10 cellular contexts compared by ENCODE assay signal in the genomic region with DNA sequence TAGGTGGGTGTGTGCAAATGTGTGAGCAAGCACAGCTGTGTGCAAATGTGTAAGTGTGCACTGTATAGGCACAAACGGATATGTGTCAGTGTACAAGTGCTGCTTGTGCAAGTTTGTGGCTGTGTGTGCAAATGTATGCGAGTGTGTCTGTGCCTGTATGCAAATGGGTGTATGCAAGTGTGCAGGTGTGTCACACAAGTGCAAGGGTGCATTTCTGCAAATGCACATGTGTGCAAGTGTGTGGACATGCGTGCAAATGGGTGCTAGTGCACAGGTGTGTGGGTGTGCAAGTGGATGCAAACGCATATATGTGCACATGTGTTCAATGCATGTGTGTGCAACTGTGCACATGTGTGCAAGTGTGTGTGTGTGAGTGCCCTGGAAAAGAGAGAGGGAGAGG.
DNase-seq lines count a peak whose midpoint lies in the region; ATAC-seq and TF ChIP-seq lines count a peak whose summit lies in the region.
"Had no signal": no experiment of that assay in that cellular context is flagged by ENCODE, and none has a peak within 500 bp of the region (broad histone marks: within the 10 kb centered on the region; RNA-seq: fewer than 3 reads in every experiment).

No MANE protein-coding gene starts in this region.

- H3K36me3 Mint-ChIP-seq in activated naive CD8-positive, alpha-beta T cell treated with anti-CD3 and anti-CD28 coated beads, Interleukin-2, amount 10 ng/mL, durations not matched to agents 7 days and 5 days = peaks cover 1% of the 10 kb centered on the region
- no peaks in the 10 kb centered on the region for H3K36me3 Mint-ChIP-seq in natural killer cell

- H3K27me3 Mint-ChIP-seq in activated naive CD8-positive, alpha-beta T cell treated with anti-CD3 and anti-CD28 coated beads, Interleukin-2, amount 10 ng/mL, durations not matched to agents 7 days and 5 days = peaks cover 8% of the 10 kb centered on the region
- H3K27me3 Mint-ChIP-seq in natural killer cell (ENCODE audit: low read depth in 2 of 2) = no peaks in the 10 kb centered on the region

- peaks cover 47 to 63% (median 57%) of the 10 kb centered on the region in 10 experiments for H3K4me1 ChIP-seq in BLaER1 treated with 17β-estradiol and CSF1 and Interleukin-3, amounts not matched to agents 10 nM and 100 nM

- H3K9me3 ChIP-seq in BLaER1 treated with 17β-estradiol and CSF1 and Interleukin-3, amounts not matched to agents 10 nM and 100 nM (replicated peaks in 1 of 11) = peaks cover 0 to 31% (median 11%) of the 10 kb centered on the region in 11 experiments; a peak in 20 of 22 replicates
- H3K9me3 ChIP-seq: breast epithelium, psoas muscle had no signal

- peak; percentile 56 for DNase-seq in activated naive CD8-positive, alpha-beta T cell treated with anti-CD3 and anti-CD28 coated beads, Interleukin-2, amount 10 ng/mL, durations not matched to agents 7 days and 5 days
- DNase-seq in natural killer cell (peak; percentile 27), NCI-H1417 treated with DMSO at 0.1 percent for 48 hours (lab: John Stamatoyannopoulos, UW) (no peak), C1 segment of cervical spinal cord (lab: John Stamatoyannopoulos, UW) (no peak)

- H3K9me3 Mint-ChIP-seq in activated naive CD8-positive, alpha-beta T cell treated with anti-CD3 and anti-CD28 coated beads, Interleukin-2, amount 10 ng/mL, durations not matched to agents 7 days and 5 days = peaks cover 2% of the 10 kb centered on the region
- no peaks in the 10 kb centered on the region for H3K9me3 Mint-ChIP-seq in natural killer cell

- ATAC-seq in HG03139 (IDR thresholded peaks at IDR 0.05; ENCODE audit: unreplicated experiment) (peak; percentile 9), natural killer cell (no peak), HG03097 (IDR thresholded peaks at IDR 0.05; ENCODE audit: low FRiP score, unreplicated experiment) (no peak), GM21526 (IDR thresholded peaks at IDR 0.05; ENCODE audit: low FRiP score, unreplicated experiment) (no peak)
- ATAC-seq in activated naive CD8-positive, alpha-beta T cell treated with anti-CD3 and anti-CD28 coated beads, Interleukin-2, amount 10 ng/mL, durations not matched to agents 7 days and 5 days (ENCODE audit: low read depth) = no peak

- intact Hi-C loops in natural killer cell (cut with micrococcal nuclease) = loop anchor here (1.0 to 10.0 kb wide), 4 partner anchors 76 to 1617 kb away; partner anchors contain the start of genes TNRC6C and UBALD2

- H4K20me1 ChIP-seq in BLaER1 treated with 17β-estradiol and CSF1 and Interleukin-3, amounts not matched to agents 10 nM and 100 nM = peaks cover 0 to 30% (median 9%) of the 10 kb centered on the region in 11 experiments; a peak in 13 of 22 replicates

- TF ChIP-seq CTCF in natural killer cell (IDR thresholded peaks at IDR 0.05) = no peak

- H3K4me3 ChIP-seq in BLaER1 treated with 17β-estradiol and CSF1 and Interleukin-3, amounts not matched to agents 10 nM and 100 nM = peak overlapping the region in 6 of 10 experiments; percentile 14 to 34 (median 27); a peak in 9 of 20 replicates
- H3K4me3 ChIP-seq: breast epithelium, psoas muscle had no signal

- peak overlapping the region; percentile 87 for H3K4me3 Mint-ChIP-seq in activated naive CD8-positive, alpha-beta T cell treated with anti-CD3 and anti-CD28 coated beads, Interleukin-2, amount 10 ng/mL, durations not matched to agents 7 days and 5 days
- peak overlapping the region; percentile 87 for H3K4me3 Mint-ChIP-seq in natural killer cell

- H3K27ac ChIP-seq in BLaER1 treated with 17β-estradiol and CSF1 and Interleukin-3, amounts not matched to agents 10 nM and 100 nM = peak overlapping the region in 10 of 11 experiments; percentile 51 to 85 (median 76); a peak in 18 of 22 replicates
- H3K27ac ChIP-seq: psoas muscle had no signal

- POLR2A ChIA-PET in activated naive CD8-positive, alpha-beta T cell treated with anti-CD3 and anti-CD28 coated beads, Interleukin-2, amount 10 ng/mL, durations not matched to agents 7 days and 5 days (lab: Charles Lee) = interaction anchor here (0.5 to 3.6 kb wide), 13 partner anchors 9 to 898 kb away, joined by 3 to 57 read pairs (median 4); partner anchors contain the start of gene TNRC6C

- peak overlapping the region; percentile 84 to 100 (median 96) for H3K4me2 ChIP-seq in BLaER1 treated with 17β-estradiol and CSF1 and Interleukin-3, amounts not matched to agents 10 nM and 100 nM

- H3K9ac ChIP-seq in BLaER1 treated with 17β-estradiol and CSF1 and Interleukin-3, amounts not matched to agents 10 nM and 100 nM = peak overlapping the region in 9 of 11 experiments; percentile 28 to 79 (median 54); a peak in 16 of 22 replicates

- peak overlapping the region; percentile 99 for H3K27ac Mint-ChIP-seq in activated naive CD8-positive, alpha-beta T cell treated with anti-CD3 and anti-CD28 coated beads, Interleukin-2, amount 10 ng/mL, durations not matched to agents 7 days and 5 days
- H3K27ac Mint-ChIP-seq in natural killer cell = peak overlapping the region; percentile 94 to 97

- H3K27me3 ChIP-seq in BLaER1 treated with 17β-estradiol and CSF1 and Interleukin-3, amounts not matched to agents 10 nM and 100 nM = peaks cover 41 to 73% (median 55%) of the 10 kb centered on the region in 11 experiments
- H3K27me3 ChIP-seq: breast epithelium had no signal

- peaks cover 0 to 10% (median 0%) of the 10 kb centered on the region in 11 experiments; a peak in 2 of 22 replicates for H3K36me3 ChIP-seq in BLaER1 treated with 17β-estradiol and CSF1 and Interleukin-3, amounts not matched to agents 10 nM and 100 nM
- H3K36me3 ChIP-seq: breast epithelium had no signal

- peaks cover 36% of the 10 kb centered on the region for H3K4me1 Mint-ChIP-seq in activated naive CD8-positive, alpha-beta T cell treated with anti-CD3 and anti-CD28 coated beads, Interleukin-2, amount 10 ng/mL, durations not matched to agents 7 days and 5 days
- H3K4me1 Mint-ChIP-seq in natural killer cell = peaks cover 77 to 85% of the 10 kb centered on the region in 2 donors

Comparison
In these comparisons a context has a peak if more than half of its experiments do, and no peak if none do; other contexts are left out.
1. DNase-seq: peak in activated naive CD8-positive, alpha-beta T cell treated with anti-CD3 and anti-CD28 coated beads, Interleukin-2, amount 10 ng/mL, durations not matched to agents 7 days and 5 days (single experiment) and natural killer cell (single experiment); none in NCI-H1417 treated with DMSO at 0.1 percent for 48 hours (single experiment) and C1 segment of cervical spinal cord (0 of 14).